9 cellular contexts compared by ENCODE assay signal in the genomic region with DNA sequence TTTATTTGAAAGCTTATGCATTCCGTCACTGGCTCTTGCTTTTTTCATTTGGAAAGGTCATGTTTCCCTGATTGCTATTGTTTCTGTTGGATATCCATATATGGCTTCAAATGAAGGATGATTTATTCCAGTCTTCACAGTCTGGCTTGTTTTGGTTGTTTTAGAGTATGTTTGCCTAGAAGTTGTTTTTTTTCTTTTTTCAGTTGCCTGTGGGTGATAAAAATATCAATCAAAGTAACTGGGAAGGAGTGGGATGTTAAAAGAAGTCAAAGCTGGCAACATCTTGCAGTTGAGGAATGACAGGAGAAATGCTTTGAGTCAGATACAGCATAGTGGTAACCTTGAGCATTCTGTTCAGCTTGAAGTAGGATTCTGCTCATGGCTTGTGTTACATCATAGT.
"Had no signal": no experiment of that assay in that cellular context is flagged by ENCODE, and none has a peak within 500 bp of the region (broad histone marks: within the 10 kb centered on the region; RNA-seq: fewer than 3 reads in every experiment).

No MANE protein-coding gene starts in this region.

- DNase-seq: GM23248, GOT3, H7, HCEC 1CT, HFFc6, IMR-90, KG1 had no signal

- H3K9ac ChIP-seq: GM23248 had no signal

- H3K4me3 Mint-ChIP-seq: HFFc6 had no signal

- H3K27ac Mint-ChIP-seq: HFFc6 had no signal

- H3K4me3 ChIP-seq: GM23248, K562 had no signal

- ATAC-seq: K562 had no signal

- FAIRE-seq: HTR-8/SVneo, K562 had no signal

- H3K27ac ChIP-seq: GM23248 had no signal

- H2AFZ ChIP-seq: GM23248 had no signal
